In genomic region chr5:85278193-85278592, GRCh38 we compare ENCODE assay signal across 15 cellular contexts.
A peak's percentile ranks its signal among the peaks of the same experiment; 100 is the strongest.
DNase-seq lines count a peak whose midpoint lies in the region; ATAC-seq and TF ChIP-seq lines count a peak whose summit lies in the region.
"Had no signal": no experiment of that assay in that cellular context is flagged by ENCODE, and none has a peak within 500 bp of the region (broad histone marks: within the 10 kb centered on the region; RNA-seq: fewer than 3 reads in every experiment).

No MANE protein-coding gene starts in this region.

- peaks cover 10 to 46% (median 23%) of the 10 kb centered on the region in 6 donors for H3K9me3 Mint-ChIP-seq in immature natural killer cell

- H3K4me3 ChIP-seq in epithelial cell of esophagus (ENCODE audit: low read length), result no peak overlapping the region
- H3K4me3 ChIP-seq: ascending aorta, K562, lower lobe of right lung, pancreas had no signal

- ATAC-seq in GM18907 (IDR thresholded peaks at IDR 0.05; ENCODE audit: unreplicated experiment) (peak; percentile 77), HG02623 (IDR thresholded peaks at IDR 0.05; ENCODE audit: unreplicated experiment) (peak; percentile 92), HG03442 (IDR thresholded peaks at IDR 0.05; ENCODE audit: unreplicated experiment) (peak; percentile 92)
- ATAC-seq: K562, lower lobe of right lung, pancreas had no signal

- intact Hi-C loops in posterior vena cava (cut with DNase I), result no loop called here

- H3K27me3 Mint-ChIP-seq in immature natural killer cell (ENCODE audit: low read depth in 3 of 3), result no peaks in the 10 kb centered on the region
- H3K27me3 Mint-ChIP-seq: stimulated activated naive CD8-positive, alpha-beta T cell treated with anti-CD3 and anti-CD28 coated beads, Interleukin-15, Interleukin-2, amounts not matched to agents 100 ng/mL and 50 ng/mL, for 24 hours had no signal

- H3K4me3 Mint-ChIP-seq in immature natural killer cell, result no peak overlapping the region
- H3K4me3 Mint-ChIP-seq: stimulated activated naive CD8-positive, alpha-beta T cell treated with anti-CD3 and anti-CD28 coated beads, Interleukin-15, Interleukin-2, amounts not matched to agents 100 ng/mL and 50 ng/mL, for 24 hours had no signal

- no peak overlapping the region for H3K27ac Mint-ChIP-seq in immature natural killer cell
- H3K27ac Mint-ChIP-seq: stimulated activated naive CD8-positive, alpha-beta T cell treated with anti-CD3 and anti-CD28 coated beads, Interleukin-15, Interleukin-2, amounts not matched to agents 100 ng/mL and 50 ng/mL, for 24 hours had no signal

- no peaks in the 10 kb centered on the region for H3K4me1 Mint-ChIP-seq in immature natural killer cell

- peaks cover 0 to 4% (median 0%) of the 10 kb centered on the region in 3 donors for H3K36me3 Mint-ChIP-seq in immature natural killer cell

- DNase-seq in epithelial cell of esophagus (ENCODE audit: low read depth) (peak; percentile 86), KG1 (lab: John Stamatoyannopoulos, UW) (no peak), posterior vena cava (ENCODE audit: low spot score) (no peak), GDM1 (lab: John Stamatoyannopoulos, UW) (no peak), immature natural killer cell (no peak)
- DNase-seq: GOT3, lower lobe of right lung, NCI-H226, pancreas had no signal

- no peak for TF ChIP-seq CTCF in epithelial cell of esophagus (IDR thresholded peaks at IDR 0.05; ENCODE audit: insufficient read depth, low read depth, low read length, missing control alignments)
